2 cellular contexts compared by ENCODE assay signal in the genomic region with DNA sequence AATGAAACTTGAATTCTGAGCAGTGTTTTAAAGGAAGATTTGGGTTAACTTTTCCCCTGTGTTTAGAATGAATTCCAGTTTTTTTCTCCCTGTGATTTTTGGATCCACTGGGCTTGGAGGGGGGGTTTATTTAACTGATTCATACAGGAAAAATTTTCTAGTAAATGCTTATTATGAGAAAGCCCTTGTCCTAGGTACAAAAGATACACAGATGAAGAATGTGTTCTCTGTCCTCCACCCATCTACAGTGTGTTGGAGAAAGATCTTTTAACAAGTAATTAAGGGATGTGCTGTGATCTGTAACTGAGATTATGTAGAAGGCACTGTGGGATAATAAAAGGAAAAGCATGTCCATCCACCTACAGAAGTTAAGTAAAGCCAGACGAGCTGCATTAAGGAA.
TF ChIP-seq lines count a peak whose summit lies in the region.

No MANE protein-coding gene starts in this region.

TF ChIP-seq in SK-N-SH, 30 proteins besides CTCF, POLR2A, EP300 and RAD21 (continued from another document):
- TF ChIP-seq TEAD4 (IDR thresholded peaks at IDR 0.05; ENCODE audit: borderline replicate concordance, insufficient read depth) (no peak), RCOR1 (IDR thresholded peaks at IDR 0.05; ENCODE audit: low read length) (no peak), MEF2A (IDR thresholded peaks at IDR 0.05; ENCODE audit: borderline replicate concordance, low read depth) (no peak), CHD2 (IDR thresholded peaks at IDR 0.05; ENCODE audit: low read length, partially characterized antibody) (no peak), FOXJ3 (CRISPR knock-in tag; IDR thresholded peaks at IDR 0.05) (no peak), POLR2AphosphoS5 (IDR thresholded peaks at IDR 0.05; ENCODE audit: low read depth, low read length) (no peak), ELF1 (IDR thresholded peaks at IDR 0.05) (no peak), FOSL2 (IDR thresholded peaks at IDR 0.05; ENCODE audit: borderline replicate concordance, low read depth) (no peak), RXRA (IDR thresholded peaks at IDR 0.05; ENCODE audit: borderline replicate concordance, low read depth) (no peak), SMC3 (IDR thresholded peaks at IDR 0.05; ENCODE audit: low read depth, low read length) (no peak)
- TF ChIP-seq, protein P1, sequence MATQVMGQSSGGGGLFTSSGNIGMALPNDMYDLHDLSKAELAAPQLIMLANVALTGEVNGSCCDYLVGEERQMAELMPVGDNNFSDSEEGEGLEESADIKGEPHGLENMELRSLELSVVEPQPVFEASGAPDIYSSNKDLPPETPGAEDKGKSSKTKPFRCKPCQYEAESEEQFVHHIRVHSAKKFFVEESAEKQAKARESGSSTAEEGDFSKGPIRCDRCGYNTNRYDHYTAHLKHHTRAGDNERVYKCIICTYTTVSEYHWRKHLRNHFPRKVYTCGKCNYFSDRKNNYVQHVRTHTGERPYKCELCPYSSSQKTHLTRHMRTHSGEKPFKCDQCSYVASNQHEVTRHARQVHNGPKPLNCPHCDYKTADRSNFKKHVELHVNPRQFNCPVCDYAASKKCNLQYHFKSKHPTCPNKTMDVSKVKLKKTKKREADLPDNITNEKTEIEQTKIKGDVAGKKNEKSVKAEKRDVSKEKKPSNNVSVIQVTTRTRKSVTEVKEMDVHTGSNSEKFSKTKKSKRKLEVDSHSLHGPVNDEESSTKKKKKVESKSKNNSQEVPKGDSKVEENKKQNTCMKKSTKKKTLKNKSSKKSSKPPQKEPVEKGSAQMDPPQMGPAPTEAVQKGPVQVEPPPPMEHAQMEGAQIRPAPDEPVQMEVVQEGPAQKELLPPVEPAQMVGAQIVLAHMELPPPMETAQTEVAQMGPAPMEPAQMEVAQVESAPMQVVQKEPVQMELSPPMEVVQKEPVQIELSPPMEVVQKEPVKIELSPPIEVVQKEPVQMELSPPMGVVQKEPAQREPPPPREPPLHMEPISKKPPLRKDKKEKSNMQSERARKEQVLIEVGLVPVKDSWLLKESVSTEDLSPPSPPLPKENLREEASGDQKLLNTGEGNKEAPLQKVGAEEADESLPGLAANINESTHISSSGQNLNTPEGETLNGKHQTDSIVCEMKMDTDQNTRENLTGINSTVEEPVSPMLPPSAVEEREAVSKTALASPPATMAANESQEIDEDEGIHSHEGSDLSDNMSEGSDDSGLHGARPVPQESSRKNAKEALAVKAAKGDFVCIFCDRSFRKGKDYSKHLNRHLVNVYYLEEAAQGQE (IDR thresholded peaks at IDR 0.05; ENCODE audit: low read depth, low read length) = no peak
- TF ChIP-seq, protein P2, sequence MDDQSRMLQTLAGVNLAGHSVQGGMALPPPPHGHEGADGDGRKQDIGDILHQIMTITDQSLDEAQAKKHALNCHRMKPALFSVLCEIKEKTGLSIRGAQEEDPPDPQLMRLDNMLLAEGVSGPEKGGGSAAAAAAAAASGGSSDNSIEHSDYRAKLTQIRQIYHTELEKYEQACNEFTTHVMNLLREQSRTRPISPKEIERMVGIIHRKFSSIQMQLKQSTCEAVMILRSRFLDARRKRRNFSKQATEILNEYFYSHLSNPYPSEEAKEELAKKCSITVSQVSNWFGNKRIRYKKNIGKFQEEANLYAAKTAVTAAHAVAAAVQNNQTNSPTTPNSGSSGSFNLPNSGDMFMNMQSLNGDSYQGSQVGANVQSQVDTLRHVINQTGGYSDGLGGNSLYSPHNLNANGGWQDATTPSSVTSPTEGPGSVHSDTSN (IDR thresholded peaks at IDR 0.05) = no peak
- TF ChIP-seq, protein P3, sequence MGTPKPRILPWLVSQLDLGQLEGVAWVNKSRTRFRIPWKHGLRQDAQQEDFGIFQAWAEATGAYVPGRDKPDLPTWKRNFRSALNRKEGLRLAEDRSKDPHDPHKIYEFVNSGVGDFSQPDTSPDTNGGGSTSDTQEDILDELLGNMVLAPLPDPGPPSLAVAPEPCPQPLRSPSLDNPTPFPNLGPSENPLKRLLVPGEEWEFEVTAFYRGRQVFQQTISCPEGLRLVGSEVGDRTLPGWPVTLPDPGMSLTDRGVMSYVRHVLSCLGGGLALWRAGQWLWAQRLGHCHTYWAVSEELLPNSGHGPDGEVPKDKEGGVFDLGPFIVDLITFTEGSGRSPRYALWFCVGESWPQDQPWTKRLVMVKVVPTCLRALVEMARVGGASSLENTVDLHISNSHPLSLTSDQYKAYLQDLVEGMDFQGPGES (IDR thresholded peaks at IDR 0.05; ENCODE audit: low read depth, low read length) = no peak
- TF ChIP-seq, protein P4, sequence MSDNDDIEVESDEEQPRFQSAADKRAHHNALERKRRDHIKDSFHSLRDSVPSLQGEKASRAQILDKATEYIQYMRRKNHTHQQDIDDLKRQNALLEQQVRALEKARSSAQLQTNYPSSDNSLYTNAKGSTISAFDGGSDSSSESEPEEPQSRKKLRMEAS (IDR thresholded peaks at IDR 0.05; ENCODE audit: low read depth) = no peak
TF ChIP-seq in SK-N-SH: peak in this region for 0.

TF ChIP-seq in SK-N-SH treated with all-trans-retinoic acid at 6 μM for 48 hours, 23 proteins besides CTCF, POLR2A, EP300 and RAD21 (continued from another document):
- TF ChIP-seq, protein P5, sequence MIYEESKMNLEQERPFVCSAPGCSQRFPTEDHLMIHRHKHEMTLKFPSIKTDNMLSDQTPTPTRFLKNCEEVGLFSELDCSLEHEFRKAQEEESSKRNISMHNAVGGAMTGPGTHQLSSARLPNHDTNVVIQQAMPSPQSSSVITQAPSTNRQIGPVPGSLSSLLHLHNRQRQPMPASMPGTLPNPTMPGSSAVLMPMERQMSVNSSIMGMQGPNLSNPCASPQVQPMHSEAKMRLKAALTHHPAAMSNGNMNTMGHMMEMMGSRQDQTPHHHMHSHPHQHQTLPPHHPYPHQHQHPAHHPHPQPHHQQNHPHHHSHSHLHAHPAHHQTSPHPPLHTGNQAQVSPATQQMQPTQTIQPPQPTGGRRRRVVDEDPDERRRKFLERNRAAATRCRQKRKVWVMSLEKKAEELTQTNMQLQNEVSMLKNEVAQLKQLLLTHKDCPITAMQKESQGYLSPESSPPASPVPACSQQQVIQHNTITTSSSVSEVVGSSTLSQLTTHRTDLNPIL (CRISPR knock-in tag; IDR thresholded peaks at IDR 0.05; ENCODE audit: low read depth) = no peak
- TF ChIP-seq, protein P6, sequence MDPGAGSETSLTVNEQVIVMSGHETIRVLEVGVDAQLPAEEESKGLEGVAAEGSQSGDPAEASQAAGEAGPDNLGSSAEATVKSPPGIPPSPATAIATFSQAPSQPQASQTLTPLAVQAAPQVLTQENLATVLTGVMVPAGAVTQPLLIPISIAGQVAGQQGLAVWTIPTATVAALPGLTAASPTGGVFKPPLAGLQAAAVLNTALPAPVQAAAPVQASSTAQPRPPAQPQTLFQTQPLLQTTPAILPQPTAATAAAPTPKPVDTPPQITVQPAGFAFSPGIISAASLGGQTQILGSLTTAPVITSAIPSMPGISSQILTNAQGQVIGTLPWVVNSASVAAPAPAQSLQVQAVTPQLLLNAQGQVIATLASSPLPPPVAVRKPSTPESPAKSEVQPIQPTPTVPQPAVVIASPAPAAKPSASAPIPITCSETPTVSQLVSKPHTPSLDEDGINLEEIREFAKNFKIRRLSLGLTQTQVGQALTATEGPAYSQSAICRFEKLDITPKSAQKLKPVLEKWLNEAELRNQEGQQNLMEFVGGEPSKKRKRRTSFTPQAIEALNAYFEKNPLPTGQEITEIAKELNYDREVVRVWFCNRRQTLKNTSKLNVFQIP (CRISPR knock-in tag; IDR thresholded peaks at IDR 0.05; ENCODE audit: borderline replicate concordance, low read depth) = no peak
- no peak for TF ChIP-seq ZC3H10 (CRISPR knock-in tag; IDR thresholded peaks at IDR 0.05)
- no peak for TF ChIP-seq ZNF70 (CRISPR knock-in tag; IDR thresholded peaks at IDR 0.05)
- TF ChIP-seq RARB (CRISPR knock-in tag; IDR thresholded peaks at IDR 0.05) = no peak
- TF ChIP-seq, protein P7, sequence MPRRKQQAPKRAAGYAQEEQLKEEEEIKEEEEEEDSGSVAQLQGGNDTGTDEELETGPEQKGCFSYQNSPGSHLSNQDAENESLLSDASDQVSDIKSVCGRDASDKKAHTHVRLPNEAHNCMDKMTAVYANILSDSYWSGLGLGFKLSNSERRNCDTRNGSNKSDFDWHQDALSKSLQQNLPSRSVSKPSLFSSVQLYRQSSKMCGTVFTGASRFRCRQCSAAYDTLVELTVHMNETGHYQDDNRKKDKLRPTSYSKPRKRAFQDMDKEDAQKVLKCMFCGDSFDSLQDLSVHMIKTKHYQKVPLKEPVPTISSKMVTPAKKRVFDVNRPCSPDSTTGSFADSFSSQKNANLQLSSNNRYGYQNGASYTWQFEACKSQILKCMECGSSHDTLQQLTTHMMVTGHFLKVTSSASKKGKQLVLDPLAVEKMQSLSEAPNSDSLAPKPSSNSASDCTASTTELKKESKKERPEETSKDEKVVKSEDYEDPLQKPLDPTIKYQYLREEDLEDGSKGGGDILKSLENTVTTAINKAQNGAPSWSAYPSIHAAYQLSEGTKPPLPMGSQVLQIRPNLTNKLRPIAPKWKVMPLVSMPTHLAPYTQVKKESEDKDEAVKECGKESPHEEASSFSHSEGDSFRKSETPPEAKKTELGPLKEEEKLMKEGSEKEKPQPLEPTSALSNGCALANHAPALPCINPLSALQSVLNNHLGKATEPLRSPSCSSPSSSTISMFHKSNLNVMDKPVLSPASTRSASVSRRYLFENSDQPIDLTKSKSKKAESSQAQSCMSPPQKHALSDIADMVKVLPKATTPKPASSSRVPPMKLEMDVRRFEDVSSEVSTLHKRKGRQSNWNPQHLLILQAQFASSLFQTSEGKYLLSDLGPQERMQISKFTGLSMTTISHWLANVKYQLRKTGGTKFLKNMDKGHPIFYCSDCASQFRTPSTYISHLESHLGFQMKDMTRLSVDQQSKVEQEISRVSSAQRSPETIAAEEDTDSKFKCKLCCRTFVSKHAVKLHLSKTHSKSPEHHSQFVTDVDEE (CRISPR knock-in tag; IDR thresholded peaks at IDR 0.05) = no peak
